ENCODE assay signal across 1 cellular context in genomic region chr19:49453013-49453756, GRCh38.
A peak's percentile ranks its signal among the peaks of the same experiment; 100 is the strongest.
TF ChIP-seq lines count a peak whose summit lies in the region.

TSS of gene ALDH16A1 (plus strand) at chr19:49453225. CDS start at chr19:49453332, 107 bp downstream.

TF ChIP-seq in K562, 482 proteins besides CTCF, POLR2A, EP300 and RAD21 (continued from another document and continues in another):
- TF ChIP-seq ZNF609 (CRISPR knock-in tag; IDR thresholded peaks at IDR 0.05; ENCODE audit: borderline replicate concordance): no peak
- no peak for TF ChIP-seq IRF2 (CRISPR knock-in tag; IDR thresholded peaks at IDR 0.05)
- TF ChIP-seq NR2C2 (CRISPR knock-in tag; IDR thresholded peaks at IDR 0.05): no peak
- peak; percentile 78 for TF ChIP-seq NR2C2 (tag; IDR thresholded peaks at IDR 0.05)
- TF ChIP-seq THRB (CRISPR knock-in tag; conservative IDR thresholded peaks at IDR 0.05): peak; percentile 74; the same call in 1 of the 2 replicates
- no peak for TF ChIP-seq ZNF583 (CRISPR knock-in tag; IDR thresholded peaks at IDR 0.05)
- TF ChIP-seq DNMT1 (IDR thresholded peaks at IDR 0.05): no peak
- TF ChIP-seq ZNF282 (CRISPR knock-in tag; IDR thresholded peaks at IDR 0.05): no peak
- TF ChIP-seq ZNF3 (CRISPR knock-in tag; IDR thresholded peaks at IDR 0.05): no peak
- TF ChIP-seq TRIM25 (IDR thresholded peaks at IDR 0.05; ENCODE audit: borderline replicate concordance): no peak
- TF ChIP-seq ZFP91 (CRISPR knock-in tag; IDR thresholded peaks at IDR 0.05): no peak
- TF ChIP-seq ZBTB17 (CRISPR knock-in tag; IDR thresholded peaks at IDR 0.05): peak; percentile 33; the same call in 1 of the 2 replicates
- TF ChIP-seq OTX1 (CRISPR knock-in tag; IDR thresholded peaks at IDR 0.05): peak; percentile 54
- TF ChIP-seq EGR1 (conservative IDR thresholded peaks at IDR 0.05): peak; percentile 73
- TF ChIP-seq NFE2L1 (tag; IDR thresholded peaks at IDR 0.05; ENCODE audit: borderline replicate concordance, low read depth): no peak
- TF ChIP-seq CREM (IDR thresholded peaks at IDR 0.05; ENCODE audit: low read depth): peak; percentile 75
- no peak for TF ChIP-seq ZBTB34 (CRISPR knock-in tag; IDR thresholded peaks at IDR 0.05)
- TF ChIP-seq POLR2AphosphoS2 (IDR thresholded peaks at IDR 0.05; ENCODE audit: low read length): peak; percentile 88; the same call in 1 of the 2 replicates
- no peak for TF ChIP-seq SIRT6 (IDR thresholded peaks at IDR 0.05; ENCODE audit: low read depth, low read length)
- no peak for TF ChIP-seq MIER1 (IDR thresholded peaks at IDR 0.05; ENCODE audit: low read depth)
- no peak for TF ChIP-seq RFX1 (IDR thresholded peaks at IDR 0.05)
- TF ChIP-seq BCL6 (CRISPR knock-in tag; IDR thresholded peaks at IDR 0.05): no peak
- TF ChIP-seq ZNF518B (CRISPR knock-in tag; IDR thresholded peaks at IDR 0.05): no peak
- TF ChIP-seq ZNF740 (CRISPR knock-in tag; IDR thresholded peaks at IDR 0.05): no peak
- no peak for TF ChIP-seq ZNF740 (tag; IDR thresholded peaks at IDR 0.05)
- TF ChIP-seq SRSF7 (optimal IDR thresholded peaks at IDR 0.05; ENCODE audit: low read depth, low read length): no peak
- peak; percentile 39 for TF ChIP-seq CTBP1 (IDR thresholded peaks at IDR 0.05; ENCODE audit: borderline replicate concordance)
- no peak for TF ChIP-seq GATAD2A (IDR thresholded peaks at IDR 0.05)
- peak; percentile 71 for TF ChIP-seq CXXC5 (CRISPR knock-in tag; IDR thresholded peaks at IDR 0.05)
- TF ChIP-seq HNRNPL (IDR thresholded peaks at IDR 0.05; ENCODE audit: low read depth, low read length): no peak
- peak; percentile 96 for TF ChIP-seq TBP (optimal IDR thresholded peaks at IDR 0.05; ENCODE audit: low read depth, low read length)
- no peak for TF ChIP-seq MTF1 (CRISPR knock-in tag; IDR thresholded peaks at IDR 0.05; ENCODE audit: borderline replicate concordance)
- no peak for TF ChIP-seq BRF1 (IDR thresholded peaks at IDR 0.05; ENCODE audit: borderline replicate concordance, extremely low read depth, insufficient read length)
- TF ChIP-seq MAFK (IDR thresholded peaks at IDR 0.05; ENCODE audit: low read length): no peak
- peak; percentile 73 for TF ChIP-seq HMGN3 (IDR thresholded peaks at IDR 0.05; ENCODE audit: borderline replicate concordance, extremely low read depth, insufficient read length, low read depth, low read length)
- TF ChIP-seq RNF2 (IDR thresholded peaks at IDR 0.05): 0 out of 2 replicates have a peak, but pooled peaks have one; percentile 46
- TF ChIP-seq ZNF75A (CRISPR knock-in tag; IDR thresholded peaks at IDR 0.05): no peak
- no peak for TF ChIP-seq ESRRB (CRISPR knock-in tag; IDR thresholded peaks at IDR 0.05; ENCODE audit: borderline replicate concordance)
- no peak for TF ChIP-seq SLC30A9 (CRISPR knock-in tag; IDR thresholded peaks at IDR 0.05)
- no peak for TF ChIP-seq NCOA4 (IDR thresholded peaks at IDR 0.05; ENCODE audit: partially characterized antibody)
- TF ChIP-seq NCOA1 (IDR thresholded peaks at IDR 0.05; ENCODE audit: low read depth): 0 out of 2 replicates have a peak, but pooled peaks have one; percentile 53
- TF ChIP-seq NBN (IDR thresholded peaks at IDR 0.05; ENCODE audit: low read depth): 0 out of 2 replicates have a peak, but pooled peaks have one; percentile 64
- no peak for TF ChIP-seq ZNF239 (CRISPR knock-in tag; IDR thresholded peaks at IDR 0.05)
- no peak for TF ChIP-seq FOXA3 (CRISPR knock-in tag; conservative IDR thresholded peaks at IDR 0.05 in 1 of 2, IDR thresholded peaks at IDR 0.05 in 1 of 2)
- TF ChIP-seq SP2 (IDR thresholded peaks at IDR 0.05; ENCODE audit: extremely low read depth, low read depth, low read length, poor library complexity, severe bottlenecking): no peak
- TF ChIP-seq RBM39 (optimal IDR thresholded peaks at IDR 0.05; ENCODE audit: low read depth, low read length): no peak
- no peak for TF ChIP-seq PBX2 (CRISPR knock-in tag; IDR thresholded peaks at IDR 0.05; ENCODE audit: low read depth)
- TF ChIP-seq PBX2 (tag; conservative IDR thresholded peaks at IDR 0.05; ENCODE audit: low read depth): no peak
- TF ChIP-seq HDAC1 (IDR thresholded peaks at IDR 0.05): no peak
- TF ChIP-seq USF2 (CRISPR knock-in tag; IDR thresholded peaks at IDR 0.05): peak; percentile 95
- no peak for TF ChIP-seq IFI16 (CRISPR knock-in tag; IDR thresholded peaks at IDR 0.05)
- TF ChIP-seq MEIS2 (IDR thresholded peaks at IDR 0.05; ENCODE audit: partially characterized antibody): peak; percentile 88
